Comparison of ENCODE assay signal across 2 cellular contexts in the genomic region with DNA sequence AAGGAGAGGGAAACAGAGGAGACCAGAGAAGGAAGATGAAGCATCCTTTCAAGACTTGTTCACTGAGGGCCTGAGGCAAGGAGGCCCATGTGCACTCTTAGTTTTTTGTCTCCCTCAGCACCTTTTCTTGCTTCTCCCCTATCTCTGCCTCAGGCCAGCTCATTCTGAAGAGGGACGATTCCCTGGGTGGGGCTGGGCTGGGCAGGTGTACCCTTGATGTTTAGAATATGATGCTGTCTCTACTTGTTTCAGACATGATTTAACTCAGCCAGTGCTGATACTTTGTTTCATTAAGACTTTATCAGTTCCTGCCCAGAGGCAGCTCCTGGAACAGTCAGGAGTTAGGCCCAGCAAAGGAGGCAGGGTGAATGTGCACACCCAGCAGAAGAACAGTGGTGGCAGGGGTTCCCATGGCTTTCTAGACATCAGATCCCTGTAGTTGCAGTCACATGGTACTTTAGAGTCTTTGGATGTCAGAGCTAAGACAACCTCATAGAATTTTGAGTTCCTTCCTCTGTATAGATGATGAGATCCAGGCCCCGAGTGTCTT.
TF ChIP-seq lines count a peak whose summit lies in the region.

No MANE protein-coding gene starts in this region.

TF ChIP-seq in HepG2, 621 proteins besides CTCF, POLR2A, EP300 and RAD21:
- TF ChIP-seq GLI4 (CRISPR knock-in tag; IDR thresholded peaks at IDR 0.05; ENCODE audit: borderline replicate concordance) (no peak), ZMYM3 (CRISPR knock-in tag; IDR thresholded peaks at IDR 0.05) (peak; percentile 6; the same call in 1 of the 2 replicates), IRX3 (CRISPR knock-in tag; IDR thresholded peaks at IDR 0.05; ENCODE audit: borderline replicate concordance, low read depth) (no peak), ZNF563 (CRISPR knock-in tag; IDR thresholded peaks at IDR 0.05) (0 out of 2 replicates have a peak, but pooled peaks have one; percentile 32), TARDBP (CRISPR knock-in tag; IDR thresholded peaks at IDR 0.05) (peak; percentile 9; the same call in 1 of the 2 replicates), RCOR2 (CRISPR knock-in tag; IDR thresholded peaks at IDR 0.05) (0 out of 2 replicates have a peak, but pooled peaks have one; percentile 10), PHF21A (CRISPR knock-in tag; IDR thresholded peaks at IDR 0.05) (0 out of 2 replicates have a peak, but pooled peaks have one; percentile 42), MAFF (IDR thresholded peaks at IDR 0.05; ENCODE audit: low read depth, low read length) (no peak)
- TF ChIP-seq, protein P1, sequence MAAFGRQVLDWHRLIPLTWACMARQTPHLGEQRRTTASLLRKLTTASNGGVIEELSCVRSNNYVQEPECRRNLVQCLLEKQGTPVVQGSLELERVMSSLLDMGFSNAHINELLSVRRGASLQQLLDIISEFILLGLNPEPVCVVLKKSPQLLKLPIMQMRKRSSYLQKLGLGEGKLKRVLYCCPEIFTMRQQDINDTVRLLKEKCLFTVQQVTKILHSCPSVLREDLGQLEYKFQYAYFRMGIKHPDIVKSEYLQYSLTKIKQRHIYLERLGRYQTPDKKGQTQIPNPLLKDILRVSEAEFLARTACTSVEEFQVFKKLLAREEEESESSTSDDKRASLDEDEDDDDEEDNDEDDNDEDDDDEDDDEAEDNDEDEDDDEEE (CRISPR knock-in tag; IDR thresholded peaks at IDR 0.05) = 0 out of 2 replicates have a peak, but pooled peaks have one; percentile 50
- TF ChIP-seq, protein P2, sequence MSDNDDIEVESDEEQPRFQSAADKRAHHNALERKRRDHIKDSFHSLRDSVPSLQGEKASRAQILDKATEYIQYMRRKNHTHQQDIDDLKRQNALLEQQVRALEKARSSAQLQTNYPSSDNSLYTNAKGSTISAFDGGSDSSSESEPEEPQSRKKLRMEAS (IDR thresholded peaks at IDR 0.05) = 0 out of 2 replicates have a peak, but pooled peaks have one; percentile 0
TF ChIP-seq in HepG2: peak in this region for 7.

TF ChIP-seq in endothelial cell of umbilical vein, 7 proteins besides CTCF, POLR2A, EP300 and RAD21:
- TF ChIP-seq GATA2 (IDR thresholded peaks at IDR 0.05; ENCODE audit: insufficient read depth, insufficient read length, low read depth, low read length) (no peak), JUN (IDR thresholded peaks at IDR 0.05; ENCODE audit: borderline replicate concordance, insufficient read depth, insufficient read length, low read depth) (no peak), EZH2 (IDR thresholded peaks at IDR 0.05; ENCODE audit: borderline replicate concordance, low read depth, low read length, severe bottlenecking) (no peak), MYC (IDR thresholded peaks at IDR 0.05; ENCODE audit: low read depth, low read length) (no peak), POLR2AphosphoS5 (IDR thresholded peaks at IDR 0.05; ENCODE audit: insufficient read depth, low read depth, low read length) (no peak), FOS (IDR thresholded peaks at IDR 0.05; ENCODE audit: borderline replicate concordance, insufficient read depth, low read length) (no peak)
- TF ChIP-seq, protein P2 (IDR thresholded peaks at IDR 0.05; ENCODE audit: insufficient read depth, insufficient read length) = no peak
